ENCODE assay signal across 17 cellular contexts in genomic region chr6:141833001-141833655, GRCh38.
"Had no signal": no experiment of that assay in that cellular context is flagged by ENCODE, and none has a peak within 500 bp of the region (broad histone marks: within the 10 kb centered on the region; RNA-seq: fewer than 3 reads in every experiment).

No MANE protein-coding gene starts in this region.

- H3K4me1 ChIP-seq: foreskin keratinocyte, upper lobe of right lung, vagina had no signal

- H3K27ac ChIP-seq: foreskin keratinocyte, hepatocyte, ovary, tibial artery, upper lobe of right lung, vagina had no signal

- H3K4me3 ChIP-seq: hepatocyte, mucosa of descending colon, ovary, smooth muscle cell, tibial artery, upper lobe of right lung, vagina had no signal

- H3K9me3 Mint-ChIP-seq: stimulated activated memory B cell treated with anti-CD40 and anti-IgM and Interleukin-4, amounts not matched to agents 10 μg/mL and 1 μg/mL and 100 μg/mL, for 72 hours had no signal

- DNase-seq: effector memory CD8-positive, alpha-beta T cell; foreskin keratinocyte; head of caudate nucleus; kidney glomerular epithelial cell; mucosa of descending colon; naive thymus-derived CD8-positive, alpha-beta T cell; nucleus accumbens; ovary; right cardiac atrium; stimulated activated CD4-positive, alpha-beta T cell treated with anti-CD3 and anti-CD28 coated beads, Interleukin-4, amount 100 ng/mL, for 24 hours; tibial artery; upper lobe of right lung had no signal

- ATAC-seq: effector memory CD8-positive, alpha-beta T cell; foreskin keratinocyte; mucosa of descending colon; naive thymus-derived CD8-positive, alpha-beta T cell; right cardiac atrium; stimulated activated memory B cell treated with anti-CD40 and anti-IgM and Interleukin-4, amounts not matched to agents 10 μg/mL and 1 μg/mL and 100 μg/mL, for 72 hours; upper lobe of right lung had no signal

- H3K4me2 ChIP-seq: hepatocyte, smooth muscle cell had no signal

- H3K4me1 Mint-ChIP-seq: stimulated activated memory B cell treated with anti-CD40 and anti-IgM and Interleukin-4, amounts not matched to agents 10 μg/mL and 1 μg/mL and 100 μg/mL, for 72 hours had no signal

- H3K27me3 ChIP-seq: hepatocyte, ovary, tibial artery, upper lobe of right lung, vagina had no signal

- H3K79me2 ChIP-seq: hepatocyte had no signal

- H3K27ac Mint-ChIP-seq: effector memory CD8-positive, alpha-beta T cell; stimulated activated memory B cell treated with anti-CD40 and anti-IgM and Interleukin-4, amounts not matched to agents 10 μg/mL and 1 μg/mL and 100 μg/mL, for 72 hours; stimulated activated naive CD8-positive, alpha-beta T cell treated with anti-CD3 and anti-CD28 coated beads, Interleukin-15, Interleukin-2, amounts not matched to agents 100 ng/mL and 50 ng/mL, for 24 hours had no signal

- H3K36me3 Mint-ChIP-seq: stimulated activated memory B cell treated with anti-CD40 and anti-IgM and Interleukin-4, amounts not matched to agents 10 μg/mL and 1 μg/mL and 100 μg/mL, for 72 hours had no signal

- H3K27me3 Mint-ChIP-seq: effector memory CD8-positive, alpha-beta T cell; naive thymus-derived CD8-positive, alpha-beta T cell; stimulated activated memory B cell treated with anti-CD40 and anti-IgM and Interleukin-4, amounts not matched to agents 10 μg/mL and 1 μg/mL and 100 μg/mL, for 72 hours; stimulated activated naive CD8-positive, alpha-beta T cell treated with anti-CD3 and anti-CD28 coated beads, Interleukin-15, Interleukin-2, amounts not matched to agents 100 ng/mL and 50 ng/mL, for 24 hours had no signal

- H3K4me3 Mint-ChIP-seq: effector memory CD8-positive, alpha-beta T cell; naive thymus-derived CD8-positive, alpha-beta T cell; stimulated activated memory B cell treated with anti-CD40 and anti-IgM and Interleukin-4, amounts not matched to agents 10 μg/mL and 1 μg/mL and 100 μg/mL, for 72 hours; stimulated activated naive CD8-positive, alpha-beta T cell treated with anti-CD3 and anti-CD28 coated beads, Interleukin-15, Interleukin-2, amounts not matched to agents 100 ng/mL and 50 ng/mL, for 24 hours had no signal

- H2AFZ ChIP-seq: hepatocyte had no signal

- H3K36me3 ChIP-seq: ovary, tibial artery, upper lobe of right lung, vagina had no signal

- H3K9me3 ChIP-seq: ovary, tibial artery, upper lobe of right lung, vagina had no signal
